Comparison of ENCODE assay signal across 1 cellular context in the genomic region with DNA sequence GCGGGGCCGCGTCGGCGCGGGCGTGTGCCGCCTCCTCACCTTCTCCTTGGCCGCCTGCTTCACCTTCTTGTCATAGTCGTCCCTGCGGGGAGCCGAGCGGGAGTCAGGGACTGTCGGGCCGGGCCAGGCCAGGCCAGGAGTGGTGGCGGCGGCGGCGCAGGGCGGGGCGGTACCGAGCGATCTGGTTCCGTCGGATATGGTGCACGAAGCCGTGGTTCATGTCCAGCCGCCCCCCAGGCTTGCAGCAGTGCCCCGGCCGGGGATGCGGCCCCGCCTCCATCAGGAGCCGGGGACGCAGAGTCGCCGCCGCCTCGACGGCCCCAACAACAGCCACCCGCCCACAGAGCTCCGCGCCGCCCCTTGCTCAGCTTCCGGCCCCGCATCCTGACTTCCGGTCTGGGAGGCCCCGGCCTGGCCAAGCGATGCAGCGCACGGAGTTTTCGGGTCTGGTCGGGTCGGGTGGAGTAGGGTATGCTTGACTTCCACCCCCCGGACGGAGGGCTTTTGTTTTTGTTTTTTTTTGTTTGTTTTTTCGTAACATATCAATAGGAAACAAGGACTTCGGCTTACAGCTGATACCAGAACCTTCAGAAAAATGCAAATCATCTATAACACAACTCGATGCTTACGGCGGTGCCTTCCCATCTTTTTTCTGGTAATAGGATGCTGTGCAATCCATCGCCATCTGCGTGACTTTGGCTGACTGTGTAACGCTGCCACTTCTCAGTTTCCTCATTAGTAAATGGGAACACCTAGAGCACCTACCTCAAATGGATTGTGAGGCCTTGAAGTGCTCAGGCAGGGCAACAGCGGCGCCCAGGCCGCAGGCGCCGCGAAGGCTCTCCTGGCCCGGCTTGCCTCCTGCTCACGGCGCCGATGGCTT.
A peak's percentile ranks its signal among the peaks of the same experiment; 100 is the strongest.
TF ChIP-seq lines count a peak whose summit lies in the region.

A gene with protein sequence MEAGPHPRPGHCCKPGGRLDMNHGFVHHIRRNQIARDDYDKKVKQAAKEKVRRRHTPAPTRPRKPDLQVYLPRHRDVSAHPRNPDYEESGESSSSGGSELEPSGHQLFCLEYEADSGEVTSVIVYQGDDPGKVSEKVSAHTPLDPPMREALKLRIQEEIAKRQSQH (minus strand): TSS at position 362 of the 883 bp plus-strand sequence. CDS start 82 bp downstream, at position 280.

TF ChIP-seq in K562, 482 proteins besides CTCF, POLR2A, EP300 and RAD21 (continued from another document and continues in another):
- TF ChIP-seq, protein P1, sequence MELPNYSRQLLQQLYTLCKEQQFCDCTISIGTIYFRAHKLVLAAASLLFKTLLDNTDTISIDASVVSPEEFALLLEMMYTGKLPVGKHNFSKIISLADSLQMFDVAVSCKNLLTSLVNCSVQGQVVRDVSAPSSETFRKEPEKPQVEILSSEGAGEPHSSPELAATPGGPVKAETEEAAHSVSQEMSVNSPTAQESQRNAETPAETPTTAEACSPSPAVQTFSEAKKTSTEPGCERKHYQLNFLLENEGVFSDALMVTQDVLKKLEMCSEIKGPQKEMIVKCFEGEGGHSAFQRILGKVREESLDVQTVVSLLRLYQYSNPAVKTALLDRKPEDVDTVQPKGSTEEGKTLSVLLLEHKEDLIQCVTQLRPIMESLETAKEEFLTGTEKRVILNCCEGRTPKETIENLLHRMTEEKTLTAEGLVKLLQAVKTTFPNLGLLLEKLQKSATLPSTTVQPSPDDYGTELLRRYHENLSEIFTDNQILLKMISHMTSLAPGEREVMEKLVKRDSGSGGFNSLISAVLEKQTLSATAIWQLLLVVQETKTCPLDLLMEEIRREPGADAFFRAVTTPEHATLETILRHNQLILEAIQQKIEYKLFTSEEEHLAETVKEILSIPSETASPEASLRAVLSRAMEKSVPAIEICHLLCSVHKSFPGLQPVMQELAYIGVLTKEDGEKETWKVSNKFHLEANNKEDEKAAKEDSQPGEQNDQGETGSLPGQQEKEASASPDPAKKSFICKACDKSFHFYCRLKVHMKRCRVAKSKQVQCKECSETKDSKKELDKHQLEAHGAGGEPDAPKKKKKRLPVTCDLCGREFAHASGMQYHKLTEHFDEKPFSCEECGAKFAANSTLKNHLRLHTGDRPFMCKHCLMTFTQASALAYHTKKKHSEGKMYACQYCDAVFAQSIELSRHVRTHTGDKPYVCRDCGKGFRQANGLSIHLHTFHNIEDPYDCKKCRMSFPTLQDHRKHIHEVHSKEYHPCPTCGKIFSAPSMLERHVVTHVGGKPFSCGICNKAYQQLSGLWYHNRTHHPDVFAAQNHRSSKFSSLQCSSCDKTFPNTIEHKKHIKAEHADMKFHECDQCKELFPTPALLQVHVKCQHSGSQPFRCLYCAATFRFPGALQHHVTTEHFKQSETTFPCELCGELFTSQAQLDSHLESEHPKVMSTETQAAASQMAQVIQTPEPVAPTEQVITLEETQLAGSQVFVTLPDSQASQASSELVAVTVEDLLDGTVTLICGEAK (IDR thresholded peaks at IDR 0.05): peak; percentile 96
- TF ChIP-seq, protein P1 (CRISPR knock-in tag; IDR thresholded peaks at IDR 0.05): no peak
- TF ChIP-seq, protein P2, sequence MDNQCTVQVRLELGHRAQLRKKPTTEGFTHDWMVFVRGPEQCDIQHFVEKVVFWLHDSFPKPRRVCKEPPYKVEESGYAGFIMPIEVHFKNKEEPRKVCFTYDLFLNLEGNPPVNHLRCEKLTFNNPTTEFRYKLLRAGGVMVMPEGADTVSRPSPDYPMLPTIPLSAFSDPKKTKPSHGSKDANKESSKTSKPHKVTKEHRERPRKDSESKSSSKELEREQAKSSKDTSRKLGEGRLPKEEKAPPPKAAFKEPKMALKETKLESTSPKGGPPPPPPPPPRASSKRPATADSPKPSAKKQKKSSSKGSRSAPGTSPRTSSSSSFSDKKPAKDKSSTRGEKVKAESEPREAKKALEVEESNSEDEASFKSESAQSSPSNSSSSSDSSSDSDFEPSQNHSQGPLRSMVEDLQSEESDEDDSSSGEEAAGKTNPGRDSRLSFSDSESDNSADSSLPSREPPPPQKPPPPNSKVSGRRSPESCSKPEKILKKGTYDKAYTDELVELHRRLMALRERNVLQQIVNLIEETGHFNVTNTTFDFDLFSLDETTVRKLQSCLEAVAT (IDR thresholded peaks at IDR 0.05): no peak
- TF ChIP-seq SNRNP70 (optimal IDR thresholded peaks at IDR 0.05; ENCODE audit: low read depth, low read length) (no peak), CBFA2T3 (IDR thresholded peaks at IDR 0.05) (no peak), ZNF583 (CRISPR knock-in tag; IDR thresholded peaks at IDR 0.05) (no peak), NFE2 (IDR thresholded peaks at IDR 0.05; ENCODE audit: low read depth) (no peak), ZNF239 (CRISPR knock-in tag; IDR thresholded peaks at IDR 0.05) (no peak), ZBTB7A (IDR thresholded peaks at IDR 0.05; ENCODE audit: borderline replicate concordance, control insufficient read depth, low read depth, low read length) (peak; percentile 89), SOX6 (IDR thresholded peaks at IDR 0.05) (0 out of 2 replicates have a peak, but pooled peaks have one; percentile 14), ZZZ3 (IDR thresholded peaks at IDR 0.05) (peak; percentile 98), XRCC5 (IDR thresholded peaks at IDR 0.05; ENCODE audit: low read depth, low read length) (0 out of 2 replicates have a peak, but pooled peaks have one; percentile 51), IFI16 (CRISPR knock-in tag; IDR thresholded peaks at IDR 0.05) (no peak), TAF9B (IDR thresholded peaks at IDR 0.05; ENCODE audit: partially characterized antibody) (peak; percentile 80), PYGO2 (tag; IDR thresholded peaks at IDR 0.05) (no peak), NRF1 (conservative IDR thresholded peaks at IDR 0.05 in 1 of 2, IDR thresholded peaks at IDR 0.05 in 1 of 2) (peak; percentile 73 to 76), SMARCA4 (IDR thresholded peaks at IDR 0.05) (no peak), ZNF444 (CRISPR knock-in tag; IDR thresholded peaks at IDR 0.05) (no peak), ZFP1 (CRISPR knock-in tag; IDR thresholded peaks at IDR 0.05) (no peak), SRF (CRISPR knock-in tag; IDR thresholded peaks at IDR 0.05) (peak in 1 of 2 experiments; percentile 61; a peak in 2 of 4 replicates), GATA2 (CRISPR knock-in tag; IDR thresholded peaks at IDR 0.05) (no peak; the same call in 1 of the 2 replicates), SAFB (IDR thresholded peaks at IDR 0.05; ENCODE audit: borderline replicate concordance, low read depth, low read length) (no peak)
- TF ChIP-seq, protein P3, sequence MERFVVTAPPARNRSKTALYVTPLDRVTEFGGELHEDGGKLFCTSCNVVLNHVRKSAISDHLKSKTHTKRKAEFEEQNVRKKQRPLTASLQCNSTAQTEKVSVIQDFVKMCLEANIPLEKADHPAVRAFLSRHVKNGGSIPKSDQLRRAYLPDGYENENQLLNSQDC (CRISPR knock-in tag; IDR thresholded peaks at IDR 0.05): no peak
- TF ChIP-seq, protein P4, sequence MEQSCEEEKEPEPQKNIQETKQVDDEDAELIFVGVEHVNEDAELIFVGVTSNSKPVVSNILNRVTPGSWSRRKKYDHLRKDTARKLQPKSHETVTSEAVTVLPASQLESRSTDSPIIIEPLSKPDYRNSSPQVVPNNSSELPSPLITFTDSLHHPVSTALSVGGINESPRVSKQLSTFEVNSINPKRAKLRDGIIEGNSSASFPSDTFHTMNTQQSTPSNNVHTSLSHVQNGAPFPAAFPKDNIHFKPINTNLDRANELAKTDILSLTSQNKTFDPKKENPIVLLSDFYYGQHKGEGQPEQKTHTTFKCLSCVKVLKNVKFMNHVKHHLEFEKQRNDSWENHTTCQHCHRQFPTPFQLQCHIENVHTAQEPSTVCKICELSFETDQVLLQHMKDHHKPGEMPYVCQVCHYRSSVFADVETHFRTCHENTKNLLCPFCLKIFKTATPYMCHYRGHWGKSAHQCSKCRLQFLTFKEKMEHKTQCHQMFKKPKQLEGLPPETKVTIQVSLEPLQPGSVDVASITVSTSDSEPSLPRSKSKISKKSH (CRISPR knock-in tag; IDR thresholded peaks at IDR 0.05): no peak
- TF ChIP-seq, protein P5, sequence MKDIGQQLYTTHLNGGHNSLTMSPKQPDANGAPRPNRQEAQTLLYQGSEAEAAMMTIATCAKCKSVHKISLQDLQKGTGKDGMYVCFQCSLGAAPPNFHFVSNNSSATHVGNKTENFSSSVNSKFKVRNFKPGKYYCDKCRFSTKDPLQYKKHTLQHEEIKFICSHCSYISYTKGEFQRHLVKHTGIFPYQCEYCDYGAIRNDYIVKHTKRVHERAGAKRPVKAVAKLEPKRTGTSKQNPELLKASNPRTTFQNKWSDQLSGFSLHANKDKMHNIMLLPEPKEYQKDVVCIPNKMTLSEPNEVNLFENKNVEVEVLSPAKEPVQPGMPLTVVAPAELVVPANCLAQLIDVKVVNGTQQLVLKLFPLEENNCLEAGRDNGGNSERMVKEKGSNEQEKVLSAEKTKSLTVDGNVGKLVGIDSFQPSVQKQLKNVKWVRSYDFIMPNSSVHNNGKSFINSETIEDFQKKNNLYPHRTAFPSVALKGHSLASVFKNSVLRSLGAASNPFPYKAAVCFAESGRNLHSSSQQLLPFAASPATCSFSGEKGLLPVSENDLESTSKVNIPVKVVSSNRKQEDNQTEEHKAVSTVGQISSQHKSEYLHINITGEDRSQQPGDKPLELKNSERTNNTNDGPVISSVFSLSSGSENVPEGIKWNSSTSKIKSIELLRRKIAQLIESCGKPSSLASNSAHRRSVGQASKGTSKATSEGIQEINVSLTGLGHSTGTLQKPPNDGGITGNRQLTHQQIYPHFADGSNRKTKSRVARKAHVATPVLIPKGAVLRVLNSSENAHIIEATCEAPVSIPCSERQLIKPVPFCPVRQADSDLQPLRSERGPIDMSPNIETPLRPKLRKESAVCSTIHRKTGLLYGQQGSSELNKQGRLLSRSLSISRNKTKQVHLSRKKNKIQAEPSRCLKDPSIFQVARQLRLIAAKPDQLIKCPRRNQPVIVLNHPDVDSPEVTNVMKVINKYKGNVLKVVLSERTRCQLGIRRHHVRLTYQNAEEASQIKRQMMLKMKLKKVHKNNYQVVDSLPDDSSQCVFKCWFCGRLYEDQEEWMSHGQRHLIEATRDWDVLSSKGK (CRISPR knock-in tag; IDR thresholded peaks at IDR 0.05): no peak
- TF ChIP-seq, protein P6, sequence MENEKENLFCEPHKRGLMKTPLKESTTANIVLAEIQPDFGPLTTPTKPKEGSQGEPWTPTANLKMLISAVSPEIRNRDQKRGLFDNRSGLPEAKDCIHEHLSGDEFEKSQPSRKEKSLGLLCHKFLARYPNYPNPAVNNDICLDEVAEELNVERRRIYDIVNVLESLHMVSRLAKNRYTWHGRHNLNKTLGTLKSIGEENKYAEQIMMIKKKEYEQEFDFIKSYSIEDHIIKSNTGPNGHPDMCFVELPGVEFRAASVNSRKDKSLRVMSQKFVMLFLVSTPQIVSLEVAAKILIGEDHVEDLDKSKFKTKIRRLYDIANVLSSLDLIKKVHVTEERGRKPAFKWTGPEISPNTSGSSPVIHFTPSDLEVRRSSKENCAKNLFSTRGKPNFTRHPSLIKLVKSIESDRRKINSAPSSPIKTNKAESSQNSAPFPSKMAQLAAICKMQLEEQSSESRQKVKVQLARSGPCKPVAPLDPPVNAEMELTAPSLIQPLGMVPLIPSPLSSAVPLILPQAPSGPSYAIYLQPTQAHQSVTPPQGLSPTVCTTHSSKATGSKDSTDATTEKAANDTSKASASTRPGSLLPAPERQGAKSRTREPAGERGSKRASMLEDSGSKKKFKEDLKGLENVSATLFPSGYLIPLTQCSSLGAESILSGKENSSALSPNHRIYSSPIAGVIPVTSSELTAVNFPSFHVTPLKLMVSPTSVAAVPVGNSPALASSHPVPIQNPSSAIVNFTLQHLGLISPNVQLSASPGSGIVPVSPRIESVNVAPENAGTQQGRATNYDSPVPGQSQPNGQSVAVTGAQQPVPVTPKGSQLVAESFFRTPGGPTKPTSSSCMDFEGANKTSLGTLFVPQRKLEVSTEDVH (IDR thresholded peaks at IDR 0.05; ENCODE audit: low read depth, partially characterized antibody): no peak
- TF ChIP-seq, protein P7, sequence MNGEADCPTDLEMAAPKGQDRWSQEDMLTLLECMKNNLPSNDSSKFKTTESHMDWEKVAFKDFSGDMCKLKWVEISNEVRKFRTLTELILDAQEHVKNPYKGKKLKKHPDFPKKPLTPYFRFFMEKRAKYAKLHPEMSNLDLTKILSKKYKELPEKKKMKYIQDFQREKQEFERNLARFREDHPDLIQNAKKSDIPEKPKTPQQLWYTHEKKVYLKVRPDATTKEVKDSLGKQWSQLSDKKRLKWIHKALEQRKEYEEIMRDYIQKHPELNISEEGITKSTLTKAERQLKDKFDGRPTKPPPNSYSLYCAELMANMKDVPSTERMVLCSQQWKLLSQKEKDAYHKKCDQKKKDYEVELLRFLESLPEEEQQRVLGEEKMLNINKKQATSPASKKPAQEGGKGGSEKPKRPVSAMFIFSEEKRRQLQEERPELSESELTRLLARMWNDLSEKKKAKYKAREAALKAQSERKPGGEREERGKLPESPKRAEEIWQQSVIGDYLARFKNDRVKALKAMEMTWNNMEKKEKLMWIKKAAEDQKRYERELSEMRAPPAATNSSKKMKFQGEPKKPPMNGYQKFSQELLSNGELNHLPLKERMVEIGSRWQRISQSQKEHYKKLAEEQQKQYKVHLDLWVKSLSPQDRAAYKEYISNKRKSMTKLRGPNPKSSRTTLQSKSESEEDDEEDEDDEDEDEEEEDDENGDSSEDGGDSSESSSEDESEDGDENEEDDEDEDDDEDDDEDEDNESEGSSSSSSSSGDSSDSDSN (IDR thresholded peaks at IDR 0.05; ENCODE audit: borderline replicate concordance in 1 of 2, low read depth in 2 of 2, low read length in 2 of 2): peak in 1 of 2 experiments; percentile 22; a peak in 1 of 4 replicates
